Comparison of ENCODE assay signal across 8 cellular contexts in the genomic region with DNA sequence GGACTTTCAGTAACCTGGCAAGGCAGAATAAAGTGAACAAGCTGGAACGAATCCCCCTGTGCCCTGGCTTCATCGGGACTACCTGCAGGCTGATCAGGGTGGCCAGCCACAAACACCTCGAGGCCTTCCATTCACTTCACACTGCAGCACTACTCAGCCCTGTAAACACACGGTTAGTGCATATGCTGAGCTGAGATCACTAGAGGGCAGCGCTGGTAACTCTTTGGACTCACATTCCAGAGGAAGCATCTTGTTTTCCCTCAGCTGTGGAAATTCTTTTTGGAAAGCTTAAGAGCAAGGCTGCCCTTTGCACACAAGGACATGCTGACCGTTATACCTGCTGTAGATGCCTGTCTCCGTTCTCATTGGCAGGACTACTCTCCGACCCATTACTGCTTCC. TPM values are rescaled to one million over a fixed set of nuclear protein-coding genes. Genes with fewer than 3 reads are reported as not detected.
DNase-seq lines count a peak whose midpoint lies in the region; ATAC-seq and TF ChIP-seq lines count a peak whose summit lies in the region.

No MANE protein-coding gene starts in this region.

- no peaks in the 10 kb centered on the region for H3K27me3 Mint-ChIP-seq in Calu3 (ENCODE audit: unreplicated experiment)
- H3K27me3 Mint-ChIP-seq in HFFc6 (ENCODE audit: insufficient read depth) = no peaks in the 10 kb centered on the region; the same call in 1 of the 2 replicates

- H3K4me3 Mint-ChIP-seq in Calu3 (ENCODE audit: low read depth, unreplicated experiment) (no peak overlapping the region), HFFc6 (no peak overlapping the region)

- no peak for TF ChIP-seq POLR2A in esophagus muscularis mucosa (IDR thresholded peaks at IDR 0.05; ENCODE audit: low read depth)

- ATAC-seq in Panc1 = peak; percentile 92
- ATAC-seq in psoas muscle = no peak
- no peak for ATAC-seq in GM18520 (IDR thresholded peaks at IDR 0.05; ENCODE audit: unreplicated experiment)

- H3K4me1 ChIP-seq in Panc1 (ENCODE audit: control insufficient read depth, insufficient read depth, low read length) = no peaks in the 10 kb centered on the region
- peaks cover 5 to 14% (median 12%) of the 10 kb centered on the region in 4 donors for H3K4me1 ChIP-seq in esophagus muscularis mucosa
- peaks cover 18% of the 10 kb centered on the region for H3K4me1 ChIP-seq in psoas muscle

- intact Hi-C loops in Calu3 (cut with micrococcal nuclease; ENCODE audit: unreplicated experiment) = no loop called here
- intact Hi-C loops in Panc1 (cut with micrococcal nuclease; ENCODE audit: unreplicated experiment) = no loop called here
- intact Hi-C loops in esophagus muscularis mucosa (cut with DNase I) = no loop called here
- intact Hi-C loops in psoas muscle (cut with DNase I) = no loop called here

- in situ Hi-C loops in Panc1 (cut with HindIII; ENCODE audit: low pct_unique_long_range_greater_than_20kb, low sequenced_read_pairs) = no loop called here

- H3K27me3 ChIP-seq in Panc1 (ENCODE audit: control insufficient read depth, insufficient read depth, low read length) (no peaks in the 10 kb centered on the region), esophagus muscularis mucosa (no peaks in the 10 kb centered on the region), psoas muscle (ENCODE audit: insufficient read depth in 3 of 3, low read length in 2 of 3) (no peaks in the 10 kb centered on the region)

- peak; percentile 20 for TF ChIP-seq CTCF in Calu3 (IDR thresholded peaks at IDR 0.05; ENCODE audit: unreplicated experiment)
- TF ChIP-seq CTCF in HFFc6 (IDR thresholded peaks at IDR 0.05) = peak; percentile 65; the same call in 1 of the 2 replicates
- peak; percentile 81 for TF ChIP-seq CTCF in Panc1 (IDR thresholded peaks at IDR 0.05)
- peak; percentile 20 to 34 (median 22) for TF ChIP-seq CTCF in esophagus muscularis mucosa (IDR thresholded peaks at IDR 0.05)
- TF ChIP-seq CTCF in psoas muscle (IDR thresholded peaks at IDR 0.05) = peak; percentile 5

- CTCF ChIA-PET in Calu3 (lab: Charles Lee) = interaction anchor here (0.5 to 1.2 kb wide), 5 partner anchors 50 to 265 kb away, joined by 3 to 5 read pairs (median 3); no protein-coding TSS in a partner anchor
- CTCF ChIA-PET in Panc1 (lab: Charles Lee) = interaction anchor here (0.5 kb wide), 1 partner anchor 67 kb away, joined by 3 read pairs; no protein-coding TSS in a partner anchor

- H3K27ac Mint-ChIP-seq in Calu3 (ENCODE audit: unreplicated experiment) = no peak overlapping the region
- no peak overlapping the region for H3K27ac Mint-ChIP-seq in HFFc6

- DNase-seq in Calu3 (peak; percentile 42), HFFc6 (peak; percentile 59), Panc1 (ENCODE audit: low read depth, low spot score) (peak; percentile 18), esophagus muscularis mucosa (ENCODE audit: extremely low spot score) (peak; percentile 47), psoas muscle (no peak), NCI-H1436 treated with DMSO at 0.1 percent for 48 hours (lab: John Stamatoyannopoulos, UW) (no peak)
- no peak for DNase-seq in stimulated activated CD4-positive, alpha-beta T cell treated with anti-CD3 and anti-CD28 coated beads, Interleukin-15, amount 100 ng/mL, for 24 hours

- WGBS in esophagus muscularis mucosa = 56% methylated on average over 8 of the region's 8 CpGs
- WGBS in psoas muscle, 3 donors = 45 to 53% (median 48%) methylated on average over 8 of the region's 8 CpGs

- no peaks in the 10 kb centered on the region for H3K9me3 Mint-ChIP-seq in Calu3 (ENCODE audit: low read depth, unreplicated experiment)
- no peaks in the 10 kb centered on the region for H3K9me3 Mint-ChIP-seq in HFFc6

- H3K36me3 Mint-ChIP-seq in Calu3 (ENCODE audit: insufficient read depth, unreplicated experiment) (peaks cover 68% of the 10 kb centered on the region), HFFc6 (ENCODE audit: low read depth) (peaks cover 50% of the 10 kb centered on the region)

- BruUV-seq in Calu3 (replicated peaks; lab: Mats Ljungman, UMichigan) (no TSS peak), Panc1 (replicated peaks; lab: Mats Ljungman, UMichigan) (no TSS peak)

- no peak overlapping the region for H3K4me3 ChIP-seq in Panc1 (ENCODE audit: low read depth in 2 of 2, low read length in 2 of 2)
- H3K4me3 ChIP-seq in esophagus muscularis mucosa = no peak overlapping the region
- no peak overlapping the region for H3K4me3 ChIP-seq in psoas muscle

- POLR2A ChIA-PET in Panc1 (lab: Charles Lee) = no interaction called here

- H3K9me3 ChIP-seq in Panc1 (ENCODE audit: control insufficient read depth, insufficient read depth, low read depth, low read length) (no peaks in the 10 kb centered on the region), esophagus muscularis mucosa (no peaks in the 10 kb centered on the region), psoas muscle (no peaks in the 10 kb centered on the region)

- no peak for TF ChIP-seq EP300 in esophagus muscularis mucosa (IDR thresholded peaks at IDR 0.05)

- H3K36me3 ChIP-seq in Panc1 (ENCODE audit: control insufficient read depth, insufficient read depth, low read length) = peaks cover 53% of the 10 kb centered on the region
- H3K36me3 ChIP-seq in esophagus muscularis mucosa = peaks cover 51 to 100% (median 87%) of the 10 kb centered on the region in 4 donors
- peaks cover 14 to 91% of the 10 kb centered on the region in 2 donors for H3K36me3 ChIP-seq in psoas muscle (ENCODE audit: insufficient read depth in 1 of 2, low read depth in 1 of 2)

- H3K27ac ChIP-seq in Panc1 (ENCODE audit: low read length) (no peak overlapping the region), esophagus muscularis mucosa (replicated peaks in 1 of 4) (peak overlapping the region in 1 of 4 donors; percentile 23), psoas muscle (no peak overlapping the region)

- H3K4me1 Mint-ChIP-seq in Calu3 (ENCODE audit: low read depth, unreplicated experiment) (no peaks in the 10 kb centered on the region), HFFc6 (ENCODE audit: low read depth) (no peaks in the 10 kb centered on the region)

RNA-seq across cellular contexts. Expression of gene PCSK9, which starts 32.1 kb away (rescaled TPM):
- total RNA-seq in Calu3 (2022) (31.8 and 41.6 TPM in 2 replicates), Panc1 (2021; ENCODE audit: unreplicated experiment) (0.26 TPM), esophagus muscularis mucosa (under 1 TPM in 2 of 4 donors, not detected in 2; 0.17 to 0.29 TPM), psoas muscle (not detected)
- total RNA-seq in HFFc6 (2021; fragmentation: NEBNext Ultra II Directional; extraction: Animal tissue kit (Norgen Biotek cat#: 25700)) = under 1 TPM in 2 of 6 experiments, not detected in 4; 0.05 TPM
- 0.08 TPM for polyA plus RNA-seq in Panc1 (2012; ENCODE audit: insufficient read length)
- polyA plus RNA-seq in psoas muscle = under 1 TPM in 2 of 3 donors, not detected in 1; under 0.01 to 0.03 TPM

Comparison
In these comparisons a context has a peak if more than half of its experiments do, and no peak if none do; other contexts are left out.
1. DNase-seq: peak in Calu3 (single experiment), HFFc6 (single experiment), Panc1 (single experiment) and esophagus muscularis mucosa (single experiment); none in psoas muscle (0 of 2), stimulated activated CD4-positive, alpha-beta T cell treated with anti-CD3 and anti-CD28 coated beads, Interleukin-15, amount 100 ng/mL, for 24 hours (single experiment) and NCI-H1436 treated with DMSO at 0.1 percent for 48 hours (single experiment).
2. CTCF ChIP-seq: peak in every context shown above with its lines; median percentile 81 in Panc1; 65 in HFFc6; 22 in esophagus muscularis mucosa; 20 in Calu3; 5 in psoas muscle.
3. RNA of gene PCSK9, which starts 32.1 kb away (total RNA-seq): 31.8 to 41.6 TPM in Calu3; 0.26 TPM in Panc1 (single experiment), 0.17 to 0.29 TPM in esophagus muscularis mucosa, 0.05 TPM in HFFc6 and not detected in psoas muscle; every median in the first group is over 10 times any median in the second.